Comparison of ENCODE assay signal across 1 cellular context in the genomic region with DNA sequence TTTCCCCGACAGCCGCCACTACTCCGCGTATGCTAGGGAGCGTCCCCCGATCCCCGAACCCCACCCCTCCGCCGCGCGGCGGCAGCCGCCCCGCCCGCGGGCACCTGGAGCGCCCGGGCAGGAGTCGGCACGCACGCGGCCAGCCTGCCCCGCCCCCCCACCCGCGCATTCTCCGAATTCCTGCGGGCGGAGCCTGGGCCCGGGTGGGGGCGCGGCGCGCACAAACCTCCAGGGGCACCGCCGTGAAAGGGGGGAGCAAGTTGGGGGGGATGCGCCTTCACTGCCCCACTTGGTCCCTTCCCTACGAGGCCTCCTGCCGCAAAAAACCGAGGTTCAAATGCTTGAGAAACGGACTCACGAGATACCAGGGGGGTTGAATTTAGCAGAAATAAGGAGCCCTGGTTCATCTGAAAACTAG.
TF ChIP-seq lines count a peak whose summit lies in the region.

No MANE protein-coding gene starts in this region.

TF ChIP-seq in GM12878, 131 proteins besides CTCF, POLR2A, EP300 and RAD21:
- no peak for TF ChIP-seq POLR2AphosphoS2 (IDR thresholded peaks at IDR 0.05; ENCODE audit: low read depth, low read length)
